In genomic region chr2:68909793-68910674, GRCh38 we compare ENCODE assay signal across 8 cellular contexts. TPM values are rescaled to one million over a fixed set of nuclear protein-coding genes. Genes with fewer than 3 reads are reported as not detected.
DNase-seq lines count a peak whose midpoint lies in the region; ATAC-seq, FAIRE-seq and TF ChIP-seq lines count a peak whose summit lies in the region.

No MANE protein-coding gene starts in this region.

- TF ChIP-seq POLR2A in stomach (IDR thresholded peaks at IDR 0.05) = no peak

- peak; percentile 38 to 55 (median 43) for ATAC-seq in natural killer cell

- H3K9me3 Mint-ChIP-seq in natural killer cell = no peaks in the 10 kb centered on the region

- peaks cover 14% of the 10 kb centered on the region for H3K4me1 ChIP-seq in cardiac muscle cell (ENCODE audit: low read depth)
- peaks cover 16 to 32% (median 19%) of the 10 kb centered on the region in 4 donors for H3K4me1 ChIP-seq in stomach

- TF ChIP-seq EP300 in stomach (IDR thresholded peaks at IDR 0.05) = no peak

- TF ChIP-seq CTCF in cardiac muscle cell (IDR thresholded peaks at IDR 0.05; ENCODE audit: low read depth, low read length) (peak; percentile 93), natural killer cell (IDR thresholded peaks at IDR 0.05) (peak; percentile 88), stomach (IDR thresholded peaks at IDR 0.05) (peak in 5 of 7 experiments; percentile 81 to 91 (median 89))

- DNase-seq in cardiac muscle cell (ENCODE audit: low read depth in 1 of 2, low spot score in 1 of 2) (peak; percentile 78 to 87), cardiac septum (ENCODE audit: low spot score) (no peak), HTR-8/SVneo (ENCODE audit: insufficient read length, low spot score) (peak; percentile 73), NOMO-1 treated with DMSO at 0.1 percent for 48 hours (lab: John Stamatoyannopoulos, UW; ENCODE audit: unreplicated experiment) (peak; percentile 66), epidermal melanocyte (ENCODE audit: insufficient read length, low spot score) (peak; percentile 37), natural killer cell (peak; percentile 47), stomach (peak; percentile 79)
- DNase-seq in activated CD8-positive, alpha-beta memory T cell treated with anti-CD3 and anti-CD28 coated beads, Interleukin-2, amount 50 U/mL, for 1 hour (ENCODE audit: extremely low read depth) = peak; percentile 31

- H3K9me3 ChIP-seq in cardiac muscle cell (ENCODE audit: low read depth) (no peaks in the 10 kb centered on the region), stomach (no peaks in the 10 kb centered on the region)

- H3K27me3 ChIP-seq in cardiac muscle cell = no peaks in the 10 kb centered on the region
- no peaks in the 10 kb centered on the region for H3K27me3 ChIP-seq in stomach

- peak overlapping the region; percentile 59 for H3K4me3 Mint-ChIP-seq in natural killer cell

- intact Hi-C loops in cardiac septum (cut with DNase I) (loop anchor here (2.0 to 5.0 kb wide), 4 partner anchors 77 to 203 kb away; no protein-coding TSS in a partner anchor), natural killer cell (cut with micrococcal nuclease) (loop anchor here (2.0 to 10.0 kb wide), 5 partner anchors 77 to 443 kb away; partner anchors contain the start of genes APLF and FBXO48), stomach (cut with DNase I; ENCODE audit: low total_unique reads) (loop anchor here (5.0 kb wide), 1 partner anchor 158 kb away; no protein-coding TSS in a partner anchor)

- H3K36me3 Mint-ChIP-seq in natural killer cell = no peaks in the 10 kb centered on the region

- H3K27ac ChIP-seq in cardiac muscle cell (no peak overlapping the region), stomach (no peak overlapping the region)

- H3K27ac Mint-ChIP-seq in natural killer cell = peak overlapping the region; percentile 1 to 3

- no peaks in the 10 kb centered on the region for H3K27me3 Mint-ChIP-seq in natural killer cell (ENCODE audit: low read depth in 2 of 2)

- WGBS in stomach, 5 donors = 57 to 77% (median 71%) methylated on average over 3 of the region's 3 CpGs

- H3K36me3 ChIP-seq in cardiac muscle cell = no peaks in the 10 kb centered on the region
- H3K36me3 ChIP-seq in stomach = no peaks in the 10 kb centered on the region

- H3K4me3 ChIP-seq in cardiac muscle cell = no peak overlapping the region
- no peak overlapping the region for H3K4me3 ChIP-seq in stomach

- no peak for FAIRE-seq in HTR-8/SVneo (lab: Jason Lieb, UNC)

- peaks cover 25% of the 10 kb centered on the region in 2 donors for H3K4me1 Mint-ChIP-seq in natural killer cell

RNA-seq across cellular contexts. Expression of gene BMP10, which starts 38.8 kb away (rescaled TPM):
- total RNA-seq in cardiac muscle cell = 0.46 and 0.95 TPM in 2 replicates
- polyA plus RNA-seq in cardiac muscle cell = 0.35 and 1.2 TPM in 2 replicates
- 0.83 TPM for total RNA-seq in cardiac septum
- total RNA-seq in natural killer cell = not detected
- under 1 TPM in 1 of 5 donors, not detected in 4; 0.37 TPM for total RNA-seq in stomach
- polyA plus RNA-seq in stomach = not detected

RNA-seq across cellular contexts. Expression of gene GKN2, which starts 42.7 kb away (rescaled TPM):
- not detected in 2 replicates for total RNA-seq in cardiac muscle cell
- not detected in 2 replicates for polyA plus RNA-seq in cardiac muscle cell
- not detected for total RNA-seq in cardiac septum
- total RNA-seq in natural killer cell = not detected
- total RNA-seq in stomach = 1,000 to 10,000 TPM in 1 of 5 donors, 100 to 1,000 TPM in 2, 10 to 100 TPM in 1, not detected in 1; 16.5 to 1,354 (median 201) TPM
- 1,000 to 10,000 TPM in 1 of 3 donors, 100 to 1,000 TPM in 1, 10 to 100 TPM in 1; 28.0 to 1,349 (median 744) TPM for polyA plus RNA-seq in stomach
